8 cellular contexts compared by ENCODE assay signal in the genomic region with DNA sequence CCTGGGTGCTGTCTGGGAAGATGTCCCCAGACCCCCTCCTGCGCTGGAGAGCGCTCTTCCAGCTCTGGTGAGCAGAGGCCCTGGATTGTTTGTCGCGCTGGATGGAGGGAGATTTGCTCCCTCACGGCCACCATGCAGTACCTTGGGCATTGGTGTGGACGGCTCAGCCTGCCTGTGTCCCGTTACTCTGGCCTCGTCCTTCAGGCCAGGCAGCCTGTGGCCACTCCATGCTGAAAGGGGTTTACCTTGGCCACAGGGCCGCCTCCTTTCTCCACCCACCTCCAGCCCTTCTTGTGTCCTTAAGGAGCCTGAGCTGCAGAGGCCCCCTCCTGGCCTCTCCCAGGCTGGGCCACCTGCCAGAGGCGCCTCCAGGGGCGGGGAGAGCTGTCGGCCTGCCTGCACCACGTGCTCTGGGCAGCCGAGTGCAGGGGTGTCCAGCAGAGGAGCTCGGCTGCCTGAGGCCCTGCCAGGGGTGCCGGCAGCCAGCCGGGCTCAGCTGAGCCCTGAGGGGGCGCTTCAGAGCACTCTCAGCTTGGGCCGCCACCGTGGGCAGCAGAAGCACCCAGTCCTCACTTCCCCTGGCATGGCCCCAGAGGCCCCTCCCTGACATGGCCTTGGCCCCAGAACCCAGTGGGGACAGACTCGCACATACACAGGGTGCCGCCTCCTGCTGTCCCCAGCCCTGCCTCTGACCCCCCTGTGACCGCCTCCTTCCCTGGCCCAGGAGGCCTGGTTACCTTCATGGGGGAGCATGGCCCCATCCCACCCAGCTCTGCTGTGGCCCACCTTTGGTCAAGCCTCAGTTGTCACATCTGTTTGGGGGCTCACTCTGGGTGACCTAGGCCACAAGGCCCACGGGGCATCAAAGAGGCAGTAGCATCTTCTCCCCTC. TPM values are rescaled to one million over a fixed set of nuclear protein-coding genes. Genes with fewer than 3 reads are reported as not detected.
DNase-seq lines count a peak whose midpoint lies in the region; ATAC-seq and TF ChIP-seq lines count a peak whose summit lies in the region.

No MANE protein-coding gene starts in this region.

- CTCF ChIA-PET in activated CD4-positive, alpha-beta memory T cell treated with anti-CD3 and anti-CD28 coated beads, Interleukin-2, amount 10 ng/mL, durations not matched to agents 7 days and 5 days (lab: Charles Lee) = interaction anchor here (1.2 kb wide), 1 partner anchor 542 kb away, joined by 4 read pairs; no protein-coding TSS in a partner anchor
- CTCF ChIA-PET in activated CD4-positive, alpha-beta memory T cell treated with anti-CD3 and anti-CD28 coated beads for 36 hours (lab: Charles Lee) = interaction anchor here (1.0 to 4.3 kb wide), 9 partner anchors 26 to 549 kb away, joined by 3 to 62 read pairs (median 4); no protein-coding TSS in a partner anchor

- H3K27me3 Mint-ChIP-seq in activated CD4-positive, alpha-beta memory T cell treated with anti-CD3 and anti-CD28 coated beads, Interleukin-2, amount 10 ng/mL, durations not matched to agents 7 days and 5 days = peaks cover 22% of the 10 kb centered on the region
- peaks cover 17% of the 10 kb centered on the region for H3K27me3 Mint-ChIP-seq in activated CD4-positive, alpha-beta memory T cell treated with anti-CD3 and anti-CD28 coated beads for 36 hours
- peaks cover 3% of the 10 kb centered on the region for H3K27me3 Mint-ChIP-seq in nephron progenitor cell (ENCODE audit: low read depth, poor library complexity)

- intact Hi-C loops in activated CD4-positive, alpha-beta memory T cell treated with anti-CD3 and anti-CD28 coated beads for 36 hours (cut with micrococcal nuclease) = loop anchor here (5.0 kb wide), 1 partner anchor 407 kb away; no protein-coding TSS in a partner anchor
- intact Hi-C loops in esophagus muscularis mucosa (cut with DNase I) = loop anchor here (5.0 kb wide), 2 partner anchors 352 to 512 kb away; a partner anchor contains a TSS

- H3K36me3 Mint-ChIP-seq in activated CD4-positive, alpha-beta memory T cell treated with anti-CD3 and anti-CD28 coated beads, Interleukin-2, amount 10 ng/mL, durations not matched to agents 7 days and 5 days (ENCODE audit: low read depth) = no peaks in the 10 kb centered on the region
- H3K36me3 Mint-ChIP-seq in activated CD4-positive, alpha-beta memory T cell treated with anti-CD3 and anti-CD28 coated beads for 36 hours = no peaks in the 10 kb centered on the region
- H3K36me3 Mint-ChIP-seq in nephron progenitor cell (ENCODE audit: low read depth) = peaks cover 8% of the 10 kb centered on the region

- H3K27ac ChIP-seq in RWPE2 (ENCODE audit: poor library complexity, severe bottlenecking) (peak overlapping the region; percentile 89), esophagus muscularis mucosa (replicated peaks in 1 of 4) (peak overlapping the region; percentile 89 to 94 (median 92))

- peak overlapping the region; percentile 47 for H3K4me3 Mint-ChIP-seq in activated CD4-positive, alpha-beta memory T cell treated with anti-CD3 and anti-CD28 coated beads, Interleukin-2, amount 10 ng/mL, durations not matched to agents 7 days and 5 days
- no peak overlapping the region for H3K4me3 Mint-ChIP-seq in activated CD4-positive, alpha-beta memory T cell treated with anti-CD3 and anti-CD28 coated beads for 36 hours
- H3K4me3 Mint-ChIP-seq in nephron progenitor cell = peak overlapping the region; percentile 80

- ATAC-seq in RWPE2 (ENCODE audit: low read depth) (peak; percentile 18), GM21737 (IDR thresholded peaks at IDR 0.05; ENCODE audit: unreplicated experiment) (no peak)

- H3K27me3 ChIP-seq in RWPE2 (ENCODE audit: insufficient read depth, poor library complexity, severe bottlenecking) = no peaks in the 10 kb centered on the region
- H3K27me3 ChIP-seq in esophagus muscularis mucosa = peaks cover 0 to 26% (median 3%) of the 10 kb centered on the region in 4 donors

- no peak for TF ChIP-seq POLR2A in esophagus muscularis mucosa (IDR thresholded peaks at IDR 0.05; ENCODE audit: low read depth)

- no peak overlapping the region for H3K27ac Mint-ChIP-seq in activated CD4-positive, alpha-beta memory T cell treated with anti-CD3 and anti-CD28 coated beads, Interleukin-2, amount 10 ng/mL, durations not matched to agents 7 days and 5 days
- no peak overlapping the region for H3K27ac Mint-ChIP-seq in activated CD4-positive, alpha-beta memory T cell treated with anti-CD3 and anti-CD28 coated beads for 36 hours
- no peak overlapping the region for H3K27ac Mint-ChIP-seq in nephron progenitor cell

- DNase-seq in activated CD4-positive, alpha-beta memory T cell treated with anti-CD3 and anti-CD28 coated beads, Interleukin-2, amount 10 ng/mL, durations not matched to agents 7 days and 5 days = no peak
- no peak for DNase-seq in activated CD4-positive, alpha-beta memory T cell treated with anti-CD3 and anti-CD28 coated beads for 36 hours
- DNase-seq in RWPE2 (ENCODE audit: low spot score) (peak; percentile 73), esophagus muscularis mucosa (ENCODE audit: extremely low spot score) (no peak), nephron progenitor cell (no peak), GOT3 (lab: John Stamatoyannopoulos, UW) (no peak), NK-92 (lab: John Stamatoyannopoulos, UW; ENCODE audit: unreplicated experiment) (no peak)

- 38% methylated on average over 6 of the region's 24 CpGs for WGBS in esophagus muscularis mucosa

- no peak for TF ChIP-seq CTCF in RWPE2 (IDR thresholded peaks at IDR 0.05; ENCODE audit: poor library complexity, severe bottlenecking)
- peak; percentile 42 to 58 (median 58) for TF ChIP-seq CTCF in esophagus muscularis mucosa (IDR thresholded peaks at IDR 0.05)
- no peak for TF ChIP-seq CTCF in nephron progenitor cell (IDR thresholded peaks at IDR 0.05)

- H3K9me3 Mint-ChIP-seq in activated CD4-positive, alpha-beta memory T cell treated with anti-CD3 and anti-CD28 coated beads, Interleukin-2, amount 10 ng/mL, durations not matched to agents 7 days and 5 days = no peaks in the 10 kb centered on the region
- no peaks in the 10 kb centered on the region for H3K9me3 Mint-ChIP-seq in activated CD4-positive, alpha-beta memory T cell treated with anti-CD3 and anti-CD28 coated beads for 36 hours
- H3K9me3 Mint-ChIP-seq in nephron progenitor cell = no peaks in the 10 kb centered on the region

- H3K9me3 ChIP-seq in RWPE2 (ENCODE audit: severe bottlenecking) (no peaks in the 10 kb centered on the region), esophagus muscularis mucosa (no peaks in the 10 kb centered on the region)

- H3K36me3 ChIP-seq in RWPE2 (ENCODE audit: low read depth) = peaks cover 64% of the 10 kb centered on the region
- peaks cover 0 to 54% (median 25%) of the 10 kb centered on the region in 4 donors for H3K36me3 ChIP-seq in esophagus muscularis mucosa

- TF ChIP-seq EP300 in esophagus muscularis mucosa (IDR thresholded peaks at IDR 0.05) = no peak

- peaks cover 10% of the 10 kb centered on the region for H3K4me1 Mint-ChIP-seq in activated CD4-positive, alpha-beta memory T cell treated with anti-CD3 and anti-CD28 coated beads, Interleukin-2, amount 10 ng/mL, durations not matched to agents 7 days and 5 days
- H3K4me1 Mint-ChIP-seq in activated CD4-positive, alpha-beta memory T cell treated with anti-CD3 and anti-CD28 coated beads for 36 hours (ENCODE audit: low read depth) = peaks cover 12% of the 10 kb centered on the region
- peaks cover 36% of the 10 kb centered on the region for H3K4me1 Mint-ChIP-seq in nephron progenitor cell

- POLR2A ChIA-PET in activated CD4-positive, alpha-beta memory T cell treated with anti-CD3 and anti-CD28 coated beads, Interleukin-2, amount 10 ng/mL, durations not matched to agents 7 days and 5 days (lab: Charles Lee) = interaction anchor here (1.2 kb wide), 1 partner anchor 348 kb away, joined by 3 read pairs; no protein-coding TSS in a partner anchor
- POLR2A ChIA-PET in activated CD4-positive, alpha-beta memory T cell treated with anti-CD3 and anti-CD28 coated beads for 36 hours (lab: Charles Lee) = no interaction called here

- H3K4me3 ChIP-seq in RWPE2 (ENCODE audit: severe bottlenecking) (no peak overlapping the region), esophagus muscularis mucosa (peak overlapping the region; percentile 78 to 90 (median 84))

- peaks cover 9% of the 10 kb centered on the region for H3K4me1 ChIP-seq in RWPE2 (ENCODE audit: insufficient read depth, poor library complexity, severe bottlenecking)
- H3K4me1 ChIP-seq in esophagus muscularis mucosa = peaks cover 44 to 72% (median 64%) of the 10 kb centered on the region in 4 donors

RNA-seq across cellular contexts. Expression of a gene that starts 3.4 kb away (rescaled TPM):
- under 1 TPM; 0.05 to 0.08 TPM for total RNA-seq in activated CD4-positive, alpha-beta memory T cell treated with anti-CD3 and anti-CD28 coated beads, Interleukin-2, amount 10 ng/mL, durations not matched to agents 7 days and 5 days
- 1 to 10 TPM in 1 of 2 experiments, under 1 TPM in 1; 0.19 to 1.3 TPM for total RNA-seq in activated CD4-positive, alpha-beta memory T cell treated with anti-CD3 and anti-CD28 coated beads for 36 hours
- total RNA-seq in esophagus muscularis mucosa = 10 to 100 TPM; 54.4 to 92.7 (median 62.0) TPM

RNA-seq across cellular contexts. Expression of a gene that starts 30.8 kb away (rescaled TPM):
- 10 to 100 TPM; 23.4 to 25.5 TPM for total RNA-seq in activated CD4-positive, alpha-beta memory T cell treated with anti-CD3 and anti-CD28 coated beads, Interleukin-2, amount 10 ng/mL, durations not matched to agents 7 days and 5 days
- 10 to 100 TPM; 16.3 to 16.7 TPM for total RNA-seq in activated CD4-positive, alpha-beta memory T cell treated with anti-CD3 and anti-CD28 coated beads for 36 hours
- total RNA-seq in esophagus muscularis mucosa = 10 to 100 TPM; 12.2 to 18.6 (median 14.1) TPM

RNA-seq across cellular contexts. Expression of a gene that starts 59.5 kb away (rescaled TPM):
- total RNA-seq in activated CD4-positive, alpha-beta memory T cell treated with anti-CD3 and anti-CD28 coated beads, Interleukin-2, amount 10 ng/mL, durations not matched to agents 7 days and 5 days = not detected
- not detected for total RNA-seq in activated CD4-positive, alpha-beta memory T cell treated with anti-CD3 and anti-CD28 coated beads for 36 hours
- total RNA-seq in esophagus muscularis mucosa = not detected

Comparison
In these comparisons a context has a peak if more than half of its experiments do, and no peak if none do; other contexts are left out.
1. CTCF ChIP-seq: peak in esophagus muscularis mucosa (3 of 3); none in RWPE2 (single experiment) and nephron progenitor cell (single experiment).
2. RNA of a gene that starts 3.4 kb away (total RNA-seq): 54.4 to 92.7 TPM in esophagus muscularis mucosa; 0.19 to 1.3 TPM in activated CD4-positive, alpha-beta memory T cell treated with anti-CD3 and anti-CD28 coated beads for 36 hours and 0.05 to 0.08 TPM in activated CD4-positive, alpha-beta memory T cell treated with anti-CD3 and anti-CD28 coated beads, Interleukin-2, amount 10 ng/mL, durations not matched to agents 7 days and 5 days; every median in the first group is over 10 times any median in the second.